In genomic region chr5:148512498-148512897, GRCh38 we compare ENCODE assay signal across 3 cellular contexts.
"Had no signal": no experiment of that assay in that cellular context is flagged by ENCODE, and none has a peak within 500 bp of the region (broad histone marks: within the 10 kb centered on the region; RNA-seq: fewer than 3 reads in every experiment).

No MANE protein-coding gene starts in this region.

- DNase-seq: GDM1, GF-D8 had no signal

- H3K4me3 ChIP-seq: GM12878 had no signal
